ENCODE assay signal across 17 cellular contexts in genomic region chr11:35017528-35018342, GRCh38.
"Had no signal": no experiment of that assay in that cellular context is flagged by ENCODE, and none has a peak within 500 bp of the region (broad histone marks: within the 10 kb centered on the region; RNA-seq: fewer than 3 reads in every experiment).

No MANE protein-coding gene starts in this region.

- H3K27ac Mint-ChIP-seq: activated CD4-positive, alpha-beta memory T cell treated with anti-CD3 and anti-CD28 coated beads, Interleukin-2, amount 10 ng/mL, durations not matched to agents 7 days and 5 days; activated naive CD8-positive, alpha-beta T cell treated with anti-CD3 and anti-CD28 coated beads, Interleukin-2, amount 10 ng/mL, durations not matched to agents 7 days and 5 days; stimulated activated effector memory CD8-positive, alpha-beta T cell treated with anti-CD3 and anti-CD28 coated beads, Interleukin-12 subunit alpha, Interleukin-12 subunit beta, amount 100 ng/mL, for 72 hours had no signal

- H3K27me3 ChIP-seq: cardiac muscle cell, esophagus squamous epithelium, heart left ventricle, tibial artery, uterus had no signal

- H3K4me1 ChIP-seq: tibial artery, uterus had no signal

- DNase-seq: activated CD4-positive, alpha-beta memory T cell treated with anti-CD3 and anti-CD28 coated beads, Interleukin-2, amount 10 ng/mL, durations not matched to agents 7 days and 5 days; activated gamma-delta T cell; activated naive CD8-positive, alpha-beta T cell treated with anti-CD3 and anti-CD28 coated beads, Interleukin-2, amount 10 ng/mL, durations not matched to agents 7 days and 5 days; activated T-cell treated with anti-CD3 and anti-CD28 coated beads, Interleukin-2, amount 50 U/mL, for 48 hours; anterior cingulate cortex; esophagus squamous epithelium; foreskin melanocyte; heart left ventricle; lower lobe of right lung; midbrain; posterior cingulate gyrus; right cardiac atrium; tibial artery; uterus had no signal

- H3K4me2 ChIP-seq: smooth muscle cell had no signal

- H3K4me3 Mint-ChIP-seq: activated CD4-positive, alpha-beta memory T cell treated with anti-CD3 and anti-CD28 coated beads, Interleukin-2, amount 10 ng/mL, durations not matched to agents 7 days and 5 days; activated naive CD8-positive, alpha-beta T cell treated with anti-CD3 and anti-CD28 coated beads, Interleukin-2, amount 10 ng/mL, durations not matched to agents 7 days and 5 days; stimulated activated effector memory CD8-positive, alpha-beta T cell treated with anti-CD3 and anti-CD28 coated beads, Interleukin-12 subunit alpha, Interleukin-12 subunit beta, amount 100 ng/mL, for 72 hours had no signal

- H3K27ac ChIP-seq: cardiac muscle cell, esophagus squamous epithelium, heart left ventricle, lower lobe of right lung, tibial artery, uterus had no signal

- H3K36me3 ChIP-seq: cardiac muscle cell, esophagus squamous epithelium, heart left ventricle, lower lobe of right lung, tibial artery, uterus had no signal

- H3K27me3 Mint-ChIP-seq: activated naive CD8-positive, alpha-beta T cell treated with anti-CD3 and anti-CD28 coated beads, Interleukin-2, amount 10 ng/mL, durations not matched to agents 7 days and 5 days had no signal

- H3K9me3 ChIP-seq: esophagus squamous epithelium, heart left ventricle, lower lobe of right lung, tibial artery, uterus had no signal

- H3K4me3 ChIP-seq: cardiac muscle cell, esophagus squamous epithelium, heart left ventricle, lower lobe of right lung, smooth muscle cell, tibial artery, uterus had no signal

- ATAC-seq: heart left ventricle; lower lobe of right lung; right cardiac atrium; stimulated activated effector memory CD8-positive, alpha-beta T cell treated with anti-CD3 and anti-CD28 coated beads, Interleukin-12 subunit alpha, Interleukin-12 subunit beta, amount 100 ng/mL, for 72 hours had no signal
